ENCODE assay signal across 10 cellular contexts in the genomic region with DNA sequence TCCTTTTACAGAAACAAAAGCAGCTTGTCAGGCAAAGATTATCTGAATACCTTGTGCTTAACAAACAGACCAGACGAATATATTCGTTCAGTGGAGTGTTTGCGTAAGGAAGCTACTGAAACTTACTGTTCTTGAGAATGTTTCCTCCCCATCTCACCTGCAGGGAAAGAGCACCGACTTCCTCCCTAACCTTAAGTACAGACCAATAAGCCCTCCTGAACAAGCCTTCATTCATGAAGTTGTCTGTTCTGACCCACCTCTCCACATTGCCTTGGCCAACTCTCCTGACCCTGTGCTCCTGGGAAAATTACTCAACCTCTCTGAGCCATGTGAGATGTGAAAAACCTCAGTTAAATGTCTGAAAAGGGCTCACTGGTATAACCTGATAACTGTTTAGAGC. TPM values are rescaled to one million over a fixed set of nuclear protein-coding genes. Genes with fewer than 3 reads are reported as not detected.
DNase-seq lines count a peak whose midpoint lies in the region; ATAC-seq, FAIRE-seq and TF ChIP-seq lines count a peak whose summit lies in the region.
"Had no signal": no experiment of that assay in that cellular context is flagged by ENCODE, and none has a peak within 500 bp of the region (broad histone marks: within the 10 kb centered on the region; RNA-seq: fewer than 3 reads in every experiment).

No MANE protein-coding gene starts in this region.

- no peaks in the 10 kb centered on the region for H4K20me1 ChIP-seq in HepG2 (ENCODE audit: insufficient read depth, low read length)

- H3K27ac ChIP-seq in HepG2 (ENCODE audit: extremely low read length, insufficient read depth, low read length) (peak overlapping the region; percentile 49), right lobe of liver (no peak overlapping the region), lung (ENCODE audit: low read depth in 1 of 2, low read length in 1 of 2) (peak overlapping the region; percentile 26 to 94)

- in situ Hi-C loops in HepG2 (cut with HindIII; ENCODE audit: extremely low pct_ligation_motif_present, low pct_unique_long_range_greater_than_20kb), result no loop called here

- H2AFZ ChIP-seq in HepG2 (ENCODE audit: low read length), result no peak overlapping the region

- TF ChIP-seq RAD21 in HepG2 (CRISPR knock-in tag; IDR thresholded peaks at IDR 0.05), result no peak

- H3K4me1 Mint-ChIP-seq in activated T-cell treated with anti-CD3 and anti-CD28 coated beads, Interleukin-2, amount 50 U/mL, for 72 hours (ENCODE audit: low read depth), result peaks cover 74% of the 10 kb centered on the region

- ATAC-seq in HepG2 (0 out of 3 replicates have a peak, but pooled peaks have one; percentile 19), right lobe of liver (no peak), lung (ENCODE audit: insufficient read depth, low FRiP score) (peak; percentile 6), SK-N-SH treated with all-trans-retinoic acid at 6 μM for 48 hours (no peak), HG03175 (IDR thresholded peaks at IDR 0.05; ENCODE audit: unreplicated experiment) (no peak)
- peak in 1 of 2 donors; percentile 1 for ATAC-seq in activated T-cell treated with anti-CD3 and anti-CD28 coated beads, Interleukin-2, amount 50 U/mL, for 72 hours (replicated peaks in 1 of 2)

- peaks cover 2 to 11% of the 10 kb centered on the region in 2 donors for H3K36me3 Mint-ChIP-seq in activated T-cell treated with anti-CD3 and anti-CD28 coated beads, Interleukin-2, amount 50 U/mL, for 72 hours (ENCODE audit: insufficient read depth in 2 of 2)

- H3K4me3 ChIP-seq in HepG2 (replicated peaks in 1 of 3; ENCODE audit: insufficient read depth in 1 of 3, low read depth in 2 of 3, low read length in 3 of 3), result no peak overlapping the region
- no peak overlapping the region for H3K4me3 ChIP-seq in right lobe of liver
- H3K4me3 ChIP-seq in lung, result no peak overlapping the region

- peak overlapping the region; percentile 54 to 80 for H3K4me3 Mint-ChIP-seq in activated T-cell treated with anti-CD3 and anti-CD28 coated beads, Interleukin-2, amount 50 U/mL, for 72 hours

- peak overlapping the region; percentile 9; the same call in 1 of the 2 replicates for H3K4me2 ChIP-seq in HepG2 (ENCODE audit: low read depth, low read length)

- BruUV-seq in HepG2 (replicated peaks; lab: Mats Ljungman, UMichigan), result no TSS peak

- peaks cover 1 to 8% of the 10 kb centered on the region in 2 experiments; a peak in 2 of 5 replicates for H3K36me3 ChIP-seq in HepG2 (replicated peaks in 1 of 2; ENCODE audit: control insufficient read depth in 1 of 2, insufficient read depth in 2 of 2, low read length in 2 of 2)
- H3K36me3 ChIP-seq in right lobe of liver, result no peaks in the 10 kb centered on the region
- H3K36me3 ChIP-seq in lung (ENCODE audit: control insufficient read depth in 2 of 2, insufficient read depth in 2 of 2, low read length in 2 of 2), result peaks cover 0 to 3% of the 10 kb centered on the region in 2 donors

- POLR2A ChIA-PET in HepG2 (lab: Yijun Ruan, JAX), result interaction anchor here (1.1 kb wide), 1 partner anchor 21 kb away, joined by 3 read pairs; no protein-coding TSS in a partner anchor

- peak; percentile 54 for FAIRE-seq in HepG2 (lab: Jason Lieb, UNC)

- peaks cover 28% of the 10 kb centered on the region for H3K79me2 ChIP-seq in HepG2 (ENCODE audit: insufficient read depth, low read length)

- no peaks in the 10 kb centered on the region for H3K9me3 Mint-ChIP-seq in activated T-cell treated with anti-CD3 and anti-CD28 coated beads, Interleukin-2, amount 50 U/mL, for 72 hours

- DNase-seq in HepG2 (ENCODE audit: low spot score) (no peak), right lobe of liver (no peak), lung (ENCODE audit: low spot score) (no peak), cortex of kidney (lab: John Stamatoyannopoulos, UW) (no peak)
- no peak for DNase-seq in activated T-cell treated with anti-CD3 and anti-CD28 coated beads, Interleukin-2, amount 50 U/mL, for 72 hours
- DNase-seq in activated CD4-positive, CD25-positive, alpha-beta regulatory T cell treated with anti-CD3 and anti-CD28 coated beads, Interleukin-2, amount 50 U/mL, for 72 hours, result no peak
- DNase-seq: activated effector memory CD4-positive, alpha-beta T cell treated with anti-CD3 and anti-CD28 coated beads, Interleukin-2, amount 50 U/mL, for 16 hours; NCI-H1417 had no signal

- H3K27ac Mint-ChIP-seq in activated T-cell treated with anti-CD3 and anti-CD28 coated beads, Interleukin-2, amount 50 U/mL, for 72 hours, result peak overlapping the region; percentile 95

- H3K27me3 ChIP-seq in HepG2 (ENCODE audit: control insufficient read depth in 1 of 2, insufficient read depth in 2 of 2, low read length in 2 of 2) (no peaks in the 10 kb centered on the region), right lobe of liver (no peaks in the 10 kb centered on the region), lung (ENCODE audit: control insufficient read depth, insufficient read depth) (no peaks in the 10 kb centered on the region)

- no peaks in the 10 kb centered on the region for H3K27me3 Mint-ChIP-seq in activated T-cell treated with anti-CD3 and anti-CD28 coated beads, Interleukin-2, amount 50 U/mL, for 72 hours (ENCODE audit: low read depth)

- intact Hi-C loops in HepG2 (cut with micrococcal nuclease; ENCODE audit: unreplicated experiment) (loop anchor here (1.0 kb wide), 1 partner anchor 34 kb away; no protein-coding TSS in a partner anchor), right lobe of liver (cut with DNase I) (no loop called here)

- 44% methylated on average over 4 of the region's 4 CpGs for WGBS in HepG2 (ENCODE audit: low lambda C conversion rate)
- 32% methylated on average over 4 of the region's 4 CpGs for WGBS in right lobe of liver (ENCODE audit: insufficient coverage, low coverage, low lambda C conversion rate, missing lambda C conversion rate)
- WGBS in lung, 2 donors, result 42 to 50% methylated on average over 4 of the region's 4 CpGs

- H3K9ac ChIP-seq in HepG2 (ENCODE audit: insufficient read depth, low read depth, low read length), result peak overlapping the region; percentile 53; the same call in 1 of the 2 replicates

- TF ChIP-seq CTCF in HepG2 (CRISPR knock-in tag; IDR thresholded peaks at IDR 0.05) (no peak), right lobe of liver (IDR thresholded peaks at IDR 0.05) (no peak), lung (IDR thresholded peaks at IDR 0.05; ENCODE audit: control extremely low read depth, extremely low read depth) (no peak)

- TF ChIP-seq EP300 in HepG2 (IDR thresholded peaks at IDR 0.05; ENCODE audit: low read depth in 2 of 2, low read length in 2 of 2) (no peak), HepG2 (CRISPR knock-in tag; IDR thresholded peaks at IDR 0.05; ENCODE audit: borderline replicate concordance) (no peak)

- H3K9me3 ChIP-seq in HepG2 (ENCODE audit: low read length) (no peaks in the 10 kb centered on the region), right lobe of liver (no peaks in the 10 kb centered on the region), lung (ENCODE audit: control insufficient read depth in 2 of 2, insufficient read depth in 1 of 2, low read length in 1 of 2) (no peaks in the 10 kb centered on the region)

- TF ChIP-seq POLR2A in HepG2 (IDR thresholded peaks at IDR 0.05; ENCODE audit: insufficient read depth in 1 of 2, low read depth in 2 of 2, low read length in 2 of 2), result no peak
- TF ChIP-seq POLR2A in right lobe of liver (IDR thresholded peaks at IDR 0.05), result no peak

- peaks cover 62% of the 10 kb centered on the region for H3K4me1 ChIP-seq in HepG2 (ENCODE audit: insufficient read depth, low read length)
- no peaks in the 10 kb centered on the region for H3K4me1 ChIP-seq in right lobe of liver
- H3K4me1 ChIP-seq in lung (ENCODE audit: control insufficient read depth in 2 of 2, insufficient read depth in 2 of 2, low read length in 2 of 2), result peaks cover 0 to 32% of the 10 kb centered on the region in 2 donors

- CTCF ChIA-PET in HepG2 (lab: Yijun Ruan, JAX; ENCODE audit: low intra/inter-chr PET ratio, low total read pairs), result no interaction called here

TF ChIP-seq in HepG2, 621 proteins besides CTCF, POLR2A, EP300 and RAD21 (continues in another document):
- TF ChIP-seq ZNF768 (CRISPR knock-in tag; IDR thresholded peaks at IDR 0.05) (peak; percentile 76; the same call in 1 of the 2 replicates), SOX13 (IDR thresholded peaks at IDR 0.05) (no peak), SOX13 (CRISPR knock-in tag; conservative IDR thresholded peaks at IDR 0.05 in 1 of 2, IDR thresholded peaks at IDR 0.05 in 1 of 2) (peak in 1 of 2 experiments; percentile 32; a peak in 1 of 4 replicates)

TF ChIP-seq in SK-N-SH treated with all-trans-retinoic acid at 6 μM for 48 hours, 23 proteins besides CTCF, POLR2A, EP300 and RAD21 (continues in another document):
- TF ChIP-seq ZNF8 (CRISPR knock-in tag; IDR thresholded peaks at IDR 0.05) (no peak), BACH2 (CRISPR knock-in tag; IDR thresholded peaks at IDR 0.05; ENCODE audit: borderline replicate concordance) (no peak), ZFP30 (CRISPR knock-in tag; IDR thresholded peaks at IDR 0.05) (no peak), ARNTL (CRISPR knock-in tag; IDR thresholded peaks at IDR 0.05; ENCODE audit: borderline replicate concordance, low read depth) (no peak)

RNA-seq across cellular contexts. Expression of gene STK39, which starts 35.2 kb away (rescaled TPM):
- 27.3 and 27.5 TPM in 2 replicates for total RNA-seq in HepG2 (2016; rRNA removed; fragmentation: Illumina TruSeq; extraction: Trizol)
- total RNA-seq in HepG2 (2016; cell fraction: cytosol; rRNA removed; fragmentation: Illumina TruSeq; extraction: Trizol; ENCODE audit: low read depth), result 38.8 and 42.4 TPM in 2 replicates
- 26.6 and 28.7 TPM in 2 replicates for total RNA-seq in HepG2 (2016; cell fraction: insoluble cytoplasmic fraction; rRNA removed; fragmentation: Illumina TruSeq; extraction: Trizol)
- total RNA-seq in HepG2 (2016; cell fraction: membrane; rRNA removed; fragmentation: Illumina TruSeq; extraction: Trizol), result 34.3 and 39.4 TPM in 2 replicates
- 28.1 and 30.8 TPM in 2 replicates for total RNA-seq in HepG2 (2016; cell fraction: nucleus; rRNA removed; fragmentation: Illumina TruSeq; extraction: Trizol)
- polyA plus RNA-seq in HepG2 (2011; rRNA removed), result 34.7 and 38.4 TPM in 2 replicates
- 19.6 and 35.4 TPM in 2 replicates for polyA plus RNA-seq in HepG2 (2011; cell fraction: cytosol; rRNA removed)
- polyA plus RNA-seq in HepG2 (2011; cell fraction: nucleus; rRNA removed), result 15.4 and 20.0 TPM in 2 replicates
- polyA plus RNA-seq in HepG2 (2012), result 37.9 and 40.1 TPM in 2 replicates
- polyA plus RNA-seq in HepG2 (2016; cell fraction: cytosol; fragmentation: Illumina TruSeq; extraction: Trizol; ENCODE audit: low read depth), result 23.2 and 23.9 TPM in 2 replicates
- polyA plus RNA-seq in HepG2 (2016; cell fraction: insoluble cytoplasmic fraction; fragmentation: Illumina TruSeq; extraction: Trizol; ENCODE audit: low read depth), result 39.3 and 39.7 TPM in 2 replicates
- polyA plus RNA-seq in HepG2 (2016; cell fraction: membrane; fragmentation: Illumina TruSeq; extraction: Trizol; ENCODE audit: low read depth), result 33.8 and 36.7 TPM in 2 replicates
- polyA plus RNA-seq in HepG2 (2016; cell fraction: nucleus; fragmentation: Illumina TruSeq; extraction: Trizol; ENCODE audit: insufficient read depth, low read depth), result 24.8 and 27.7 TPM in 2 replicates
- 2.6 and 29.6 TPM in 2 replicates for polyA minus RNA-seq in HepG2 (2011; rRNA and poly(A)+ RNA removed; ENCODE audit: low replicate concordance)
- polyA minus RNA-seq in HepG2 (2011; cell fraction: cytosol; rRNA and poly(A)+ RNA removed), result 29.1 and 30.6 TPM in 2 replicates
- polyA minus RNA-seq in HepG2 (2011; cell fraction: nucleus; rRNA and poly(A)+ RNA removed), result 93.1 and 93.4 TPM in 2 replicates
- total RNA-seq in right lobe of liver, result 1 to 10 TPM in 1 of 6 experiments, under 1 TPM in 5; 0.29 to 1.2 (median 0.60) TPM
- total RNA-seq in activated T-cell treated with anti-CD3 and anti-CD28 coated beads, Interleukin-2, amount 50 U/mL, for 72 hours, result 10 to 100 TPM; 37.1 to 41.0 TPM
- total RNA-seq in lung, result 10 to 100 TPM; 13.8 to 18.7 TPM
- 1 to 10 TPM; 8.5 to 8.6 TPM for polyA plus RNA-seq in lung

Comparison
In these comparisons a context has a peak if more than half of its experiments do, and no peak if none do; other contexts are left out.
1. ATAC-seq: peak in HepG2 (single experiment) and lung (single experiment); none in right lobe of liver (0 of 4), SK-N-SH treated with all-trans-retinoic acid at 6 μM for 48 hours (single experiment) and HG03175 (single experiment).
2. H3K27ac ChIP-seq: peak in HepG2 (single experiment) and lung (2 of 2); none in right lobe of liver (0 of 3).
3. RNA of gene STK39, which starts 35.2 kb away (total RNA-seq): 37.1 to 41.0 TPM in activated T-cell treated with anti-CD3 and anti-CD28 coated beads, Interleukin-2, amount 50 U/mL, for 72 hours, 26.6 to 42.4 TPM in HepG2 and 13.8 to 18.7 TPM in lung; 0.29 to 1.2 TPM in right lobe of liver; every median in the first group is over 4 times any median in the second.